Comparison of ENCODE assay signal across 22 cellular contexts in the genomic region with DNA sequence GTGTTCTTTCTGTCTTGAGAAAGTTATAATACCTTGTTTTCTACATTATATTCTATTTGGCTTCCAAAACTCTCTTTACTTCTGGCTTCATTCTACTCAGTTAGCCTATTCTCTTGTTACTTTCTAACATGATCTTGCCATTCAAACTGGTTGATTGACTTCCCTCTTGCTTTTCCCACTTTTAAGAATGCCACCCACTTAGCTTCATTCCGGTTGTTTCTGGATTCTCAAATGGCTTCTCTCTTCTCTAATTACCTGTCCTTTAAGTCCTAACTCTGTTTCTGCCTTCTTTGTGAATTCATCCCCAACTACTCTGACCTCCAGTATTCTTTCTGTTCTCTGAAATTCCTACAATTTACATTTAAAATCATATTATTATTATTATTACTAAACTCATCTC.
"Had no signal": no experiment of that assay in that cellular context is flagged by ENCODE, and none has a peak within 500 bp of the region (broad histone marks: within the 10 kb centered on the region; RNA-seq: fewer than 3 reads in every experiment).

No MANE protein-coding gene starts in this region.

- H3K27ac Mint-ChIP-seq: dendritic cell treated with granulocyte-macrophage colony-stimulating factor and Interleukin-4, amounts not matched to agents 40 ng/mL and 50 ng/mL, for 4 days; effector memory CD8-positive, alpha-beta T cell; stimulated activated naive B cell treated with anti-CD40 and anti-IgM and Interleukin-4, amounts not matched to agents 10 μg/mL and 1 μg/mL and 100 μg/mL, for 72 hours; stimulated activated naive CD8-positive, alpha-beta T cell treated with anti-CD3 and anti-CD28 coated beads, Interleukin-15, amount 100 ng/mL, for 72 hours had no signal

- H3K9me3 Mint-ChIP-seq: dendritic cell treated with granulocyte-macrophage colony-stimulating factor and Interleukin-4, amounts not matched to agents 40 ng/mL and 50 ng/mL, for 4 days; effector memory CD8-positive, alpha-beta T cell; naive thymus-derived CD8-positive, alpha-beta T cell; stimulated activated naive B cell treated with anti-CD40 and anti-IgM and Interleukin-4, amounts not matched to agents 10 μg/mL and 1 μg/mL and 100 μg/mL, for 72 hours; stimulated activated naive CD8-positive, alpha-beta T cell treated with anti-CD3 and anti-CD28 coated beads, Interleukin-15, amount 100 ng/mL, for 72 hours had no signal

- H3K27ac ChIP-seq: epithelial cell of prostate, esophagus muscularis mucosa, gastrocnemius medialis, heart right ventricle, left ventricle myocardium inferior, lower lobe of right lung, right atrium auricular region, sigmoid colon, skin epidermis, testis, tibial nerve, upper lobe of right lung, vagina had no signal

- H3K9me3 ChIP-seq: esophagus muscularis mucosa, gastrocnemius medialis, heart right ventricle, left ventricle myocardium inferior, lower lobe of right lung, right atrium auricular region, sigmoid colon, testis, tibial nerve, upper lobe of right lung, vagina had no signal

- H3K4me3 ChIP-seq: esophagus muscularis mucosa, gastrocnemius medialis, heart right ventricle, left ventricle myocardium inferior, lower lobe of right lung, right atrium auricular region, sigmoid colon, skin epidermis, testis, tibial nerve, upper lobe of right lung, vagina had no signal

- H3K36me3 ChIP-seq: right atrium auricular region, upper lobe of right lung, vagina had no signal

- DNase-seq: effector memory CD8-positive, alpha-beta T cell; gastrocnemius medialis; heart right ventricle; hypothalamus; left ventricle myocardium inferior; lower lobe of right lung; mesenchymal stem cell; naive thymus-derived CD8-positive, alpha-beta T cell; sigmoid colon; stimulated activated CD4-positive, alpha-beta T cell treated with anti-CD3 and anti-CD28 coated beads, Interleukin-2, amount 100 ng/mL, for 24 hours; stimulated activated CD4-positive, alpha-beta T cell treated with anti-CD3 and anti-CD28 coated beads, Interleukin-4, amount 100 ng/mL, for 4 hours; stimulated activated naive B cell treated with anti-CD40 and anti-IgM and Interleukin-4, amounts not matched to agents 10 μg/mL and 1 μg/mL and 100 μg/mL, for 72 hours; stimulated activated naive CD8-positive, alpha-beta T cell treated with anti-CD3 and anti-CD28 coated beads, Interleukin-15, amount 100 ng/mL, for 72 hours; testis; upper lobe of right lung had no signal

- H3K4me3 Mint-ChIP-seq: dendritic cell treated with granulocyte-macrophage colony-stimulating factor and Interleukin-4, amounts not matched to agents 40 ng/mL and 50 ng/mL, for 4 days; effector memory CD8-positive, alpha-beta T cell; naive thymus-derived CD8-positive, alpha-beta T cell; stimulated activated naive B cell treated with anti-CD40 and anti-IgM and Interleukin-4, amounts not matched to agents 10 μg/mL and 1 μg/mL and 100 μg/mL, for 72 hours; stimulated activated naive CD8-positive, alpha-beta T cell treated with anti-CD3 and anti-CD28 coated beads, Interleukin-15, amount 100 ng/mL, for 72 hours had no signal

- H3K27me3 Mint-ChIP-seq: dendritic cell treated with granulocyte-macrophage colony-stimulating factor and Interleukin-4, amounts not matched to agents 40 ng/mL and 50 ng/mL, for 4 days; effector memory CD8-positive, alpha-beta T cell; naive thymus-derived CD8-positive, alpha-beta T cell; stimulated activated naive B cell treated with anti-CD40 and anti-IgM and Interleukin-4, amounts not matched to agents 10 μg/mL and 1 μg/mL and 100 μg/mL, for 72 hours; stimulated activated naive CD8-positive, alpha-beta T cell treated with anti-CD3 and anti-CD28 coated beads, Interleukin-15, amount 100 ng/mL, for 72 hours had no signal

- H3K4me1 ChIP-seq: vagina had no signal

- H3K27me3 ChIP-seq: esophagus muscularis mucosa, gastrocnemius medialis, heart right ventricle, right atrium auricular region, sigmoid colon, testis, tibial nerve, upper lobe of right lung, vagina had no signal
